ENCODE assay signal across 8 cellular contexts in genomic region chr10:102119417-102120141, GRCh38. TPM values are rescaled to one million over a fixed set of nuclear protein-coding genes. Genes with fewer than 3 reads are reported as not detected.
DNase-seq lines count a peak whose midpoint lies in the region; ATAC-seq and TF ChIP-seq lines count a peak whose summit lies in the region.

No MANE protein-coding gene starts in this region.

- no peak for TF ChIP-seq CTCF in activated B cell treated with CpG ODN at 0.5 μM for 24 hours (IDR thresholded peaks at IDR 0.05)

- DNase-seq in GDM1 (lab: John Stamatoyannopoulos, UW) (peak; percentile 26), activated B cell treated with CpG ODN at 0.5 μM for 24 hours (peak; percentile 32), dermis blood vessel endothelial cell (peak; percentile 75), left colon (peak; percentile 77 to 85)
- DNase-seq in stimulated activated CD4-positive, alpha-beta T cell treated with anti-CD3 and anti-CD28 coated beads, Interleukin-4, amount 100 ng/mL, for 1 hour: peak; percentile 39

- H3K4me1 Mint-ChIP-seq in activated B cell treated with CpG ODN at 0.5 μM for 24 hours: peaks cover 62% of the 10 kb centered on the region

- peaks cover 2% of the 10 kb centered on the region for H3K36me3 Mint-ChIP-seq in activated B cell treated with CpG ODN at 0.5 μM for 24 hours (ENCODE audit: low read depth)

- H3K9me3 ChIP-seq in KOPT-K1 (ENCODE audit: insufficient read depth, low read length, poor library complexity, severe bottlenecking): no peaks in the 10 kb centered on the region

- peak overlapping the region; percentile 84 for H3K27ac ChIP-seq in KOPT-K1 (ENCODE audit: low read depth, low read length, poor library complexity, severe bottlenecking)

- POLR2A ChIA-PET in activated B cell treated with CpG ODN at 0.5 μM for 24 hours (lab: Charles Lee): interaction anchor here (0.7 to 2.1 kb wide), 6 partner anchors 9 to 301 kb away, joined by 3 to 18 read pairs (median 7); partner anchors contain the start of genes OGA and PPRC1

- intact Hi-C loops in activated B cell treated with CpG ODN at 0.5 μM for 24 hours (cut with micrococcal nuclease): loop anchor here (1.0 to 5.0 kb wide), 7 partner anchors 13 to 523 kb away; partner anchors contain the start of genes FBXL15, HPS6, NOLC1 and NPM3
- intact Hi-C loops in left colon (cut with DNase I, micrococcal nuclease): no loop called here

- peak; percentile 9 for ATAC-seq in activated B cell treated with CpG ODN at 0.5 μM for 24 hours (ENCODE audit: low read depth)
- ATAC-seq in left colon: peak; percentile 30
- no peak for ATAC-seq in HG02840 (IDR thresholded peaks at IDR 0.05; ENCODE audit: low FRiP score, unreplicated experiment)
- ATAC-seq in GM18502 (IDR thresholded peaks at IDR 0.05; ENCODE audit: poor library complexity, unreplicated experiment): no peak

- peak overlapping the region; percentile 85 for H3K4me3 Mint-ChIP-seq in activated B cell treated with CpG ODN at 0.5 μM for 24 hours

- no peaks in the 10 kb centered on the region for H3K27me3 Mint-ChIP-seq in activated B cell treated with CpG ODN at 0.5 μM for 24 hours

- CTCF ChIA-PET in activated B cell treated with CpG ODN at 0.5 μM for 24 hours (lab: Charles Lee): interaction anchor here (0.5 to 1.8 kb wide), 3 partner anchors 13 to 305 kb away, joined by 3 to 13 read pairs (median 4); partner anchors contain the start of gene PPRC1

- no peaks in the 10 kb centered on the region for H3K9me3 Mint-ChIP-seq in activated B cell treated with CpG ODN at 0.5 μM for 24 hours

- no peaks in the 10 kb centered on the region for H3K36me3 ChIP-seq in KOPT-K1 (ENCODE audit: insufficient read depth, low read length)

- peak overlapping the region; percentile 94 for H3K27ac Mint-ChIP-seq in activated B cell treated with CpG ODN at 0.5 μM for 24 hours

RNA-seq across cellular contexts. Expression of gene LDB1, which starts 0.6 kb away (rescaled TPM):
- total RNA-seq in activated B cell treated with CpG ODN at 0.5 μM for 24 hours (54.0 and 61.9 TPM in 2 replicates), dermis blood vessel endothelial cell (49.6 and 52.1 TPM in 2 replicates), left colon (10 to 100 TPM; 29.5 to 34.6 TPM)

RNA-seq across cellular contexts. Expression of gene PPRC1, which starts 13.3 kb away (rescaled TPM):
- total RNA-seq in activated B cell treated with CpG ODN at 0.5 μM for 24 hours (65.1 and 77.2 TPM in 2 replicates), dermis blood vessel endothelial cell (14.5 and 15.3 TPM in 2 replicates), left colon (10 to 100 TPM; 14.4 to 22.1 TPM)

RNA-seq across cellular contexts. Expression of gene NOLC1, which starts 32.6 kb away (rescaled TPM):
- total RNA-seq in activated B cell treated with CpG ODN at 0.5 μM for 24 hours (95.1 and 106 TPM in 2 replicates), dermis blood vessel endothelial cell (29.6 and 38.9 TPM in 2 replicates), left colon (10 to 100 TPM; 30.2 to 41.5 TPM)

RNA-seq across cellular contexts. Expression of gene HPS6, which starts 54.4 kb away (rescaled TPM):
- 22.8 and 23.0 TPM in 2 replicates for total RNA-seq in activated B cell treated with CpG ODN at 0.5 μM for 24 hours
- 49.0 and 53.6 TPM in 2 replicates for total RNA-seq in dermis blood vessel endothelial cell
- total RNA-seq in left colon: 10 to 100 TPM; 20.3 to 25.0 TPM

Comparison
In these comparisons a context has a peak if more than half of its experiments do, and no peak if none do; other contexts are left out.
1. DNase-seq: peak in every context shown above with its lines; median percentile 81 in left colon; 75 in dermis blood vessel endothelial cell; 39 in stimulated activated CD4-positive, alpha-beta T cell treated with anti-CD3 and anti-CD28 coated beads, Interleukin-4, amount 100 ng/mL, for 1 hour; 32 in activated B cell treated with CpG ODN at 0.5 μM for 24 hours; 26 in GDM1.
2. ATAC-seq: peak in activated B cell treated with CpG ODN at 0.5 μM for 24 hours (single experiment) and left colon (single experiment); none in HG02840 (single experiment) and GM18502 (single experiment).